8 cellular contexts compared by ENCODE assay signal in the genomic region with DNA sequence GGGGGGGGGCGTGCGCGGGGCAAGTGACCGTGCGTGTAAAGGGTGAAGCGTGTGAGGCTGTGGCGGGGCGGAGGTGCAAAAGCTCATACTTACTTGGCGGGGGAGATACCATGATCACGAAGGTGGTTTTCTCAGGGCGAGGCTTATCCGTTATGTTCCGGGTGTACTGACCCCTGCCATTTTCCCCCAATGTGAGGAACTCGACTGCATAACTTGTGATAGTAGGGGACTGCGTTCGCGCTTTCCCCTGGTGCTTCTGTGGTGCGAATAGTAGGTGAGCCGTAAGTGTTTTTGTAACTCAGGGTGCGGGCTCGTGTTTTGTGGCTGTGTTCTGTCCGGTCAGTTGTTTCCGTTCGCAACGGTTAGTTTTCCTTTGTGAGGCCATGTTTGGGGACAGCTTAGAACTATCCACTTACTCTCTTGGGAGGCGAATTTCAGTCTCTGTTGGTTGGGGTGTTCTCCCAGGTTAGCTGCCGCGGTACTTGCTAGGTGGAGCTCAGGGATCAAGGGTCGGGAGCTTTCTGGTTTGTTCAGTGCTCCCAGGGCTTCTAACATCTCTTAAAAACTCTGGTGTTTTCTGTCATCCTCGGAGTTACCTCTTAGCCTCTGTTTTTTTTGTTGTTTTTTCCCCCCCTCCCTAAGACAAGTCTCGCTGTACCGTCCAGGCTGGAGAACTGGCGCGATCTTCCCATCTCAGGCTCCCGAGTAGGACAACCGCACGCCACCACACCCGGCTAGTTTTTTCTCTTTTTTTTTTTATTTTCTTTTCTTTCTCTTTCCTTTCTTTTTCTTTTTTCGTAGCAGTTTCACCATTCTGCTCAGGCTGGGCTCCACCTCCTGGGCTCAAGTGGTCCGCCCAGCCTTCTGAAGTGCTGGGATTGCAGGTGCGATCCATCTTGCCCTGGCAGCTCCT. TPM values are rescaled to one million over a fixed set of nuclear protein-coding genes. Genes with fewer than 3 reads are reported as not detected.
A peak's percentile ranks its signal among the peaks of the same experiment; 100 is the strongest.
DNase-seq lines count a peak whose midpoint lies in the region; ATAC-seq and TF ChIP-seq lines count a peak whose summit lies in the region.
"Not testable (repeated sequence)": the region's sequence is repeated elsewhere in the genome, so short reads cannot be mapped to it uniquely, and the experiment has no call there.

No MANE protein-coding gene starts in this region.

- not testable (repeated sequence) for H3K9me3 ChIP-seq in H9 (ENCODE audit: control insufficient read depth, low read depth, low read length); MM.1S (replicated peaks; ENCODE audit: insufficient read depth, low read length)

- H3K9me2 ChIP-seq in MM.1S (replicated peaks; ENCODE audit: insufficient read depth, low read length): not testable (repeated sequence)

- not testable (repeated sequence) for H4K20me1 ChIP-seq in H9 (ENCODE audit: control insufficient read depth, insufficient read depth, insufficient read length); MM.1S (ENCODE audit: insufficient read depth, low read length)

- H4K5ac ChIP-seq in H9 (ENCODE audit: insufficient read length, low read depth, low read length): not testable (repeated sequence)

- peak; percentile 88 for ATAC-seq in foreskin keratinocyte
- peak; percentile 90 for ATAC-seq in stimulated activated effector memory CD8-positive, alpha-beta T cell treated with anti-CD3 and anti-CD28 coated beads, Interleukin-12 subunit alpha, Interleukin-12 subunit beta, amount 100 ng/mL, for 72 hours

- H3F3A ChIP-seq in MM.1S (ENCODE audit: insufficient read depth, low read length): not testable (repeated sequence)

- not testable (repeated sequence) for H3K36me3 ChIP-seq in MM.1S (replicated peaks; ENCODE audit: insufficient read depth, low read length)

- H2BK15ac ChIP-seq in H9 (ENCODE audit: low read depth, low read length): not testable (repeated sequence)

- H2BK120ac ChIP-seq in H9 (ENCODE audit: low read depth, low read length, poor library complexity, severe bottlenecking): not testable (repeated sequence)

- not testable (repeated sequence) for H3K27me3 ChIP-seq in H9 (ENCODE audit: insufficient read depth, low read length); MM.1S (replicated peaks; ENCODE audit: insufficient read depth, low read length); foreskin keratinocyte

- H2BK5ac ChIP-seq in H9 (ENCODE audit: insufficient read length, low read length): not testable (repeated sequence)

- H3K4me2 ChIP-seq in H9 (ENCODE audit: insufficient read depth, insufficient read length, low read length) (peak overlapping the region; percentile 5), MM.1S (ENCODE audit: low read depth, low read length) (peak overlapping the region; percentile 54; the same call in 1 of the 2 replicates)

- not testable (repeated sequence) for H3K4ac ChIP-seq in H9 (ENCODE audit: low read depth, low read length)

- not testable (repeated sequence) for H3K23ac ChIP-seq in H9 (ENCODE audit: insufficient read length, low read depth, low read length)

- H3K56ac ChIP-seq in H9 (ENCODE audit: insufficient read length, low read depth, low read length): not testable (repeated sequence)

- H3K27ac ChIP-seq in H9 (ENCODE audit: insufficient read length, low read depth, low read length): peak overlapping the region; percentile 10
- peak overlapping the region; percentile 91 for H3K27ac ChIP-seq in MM.1S (ENCODE audit: low read length)
- H3K27ac ChIP-seq in foreskin keratinocyte: not testable (repeated sequence)

- H3K4me3 ChIP-seq in MM.1S (ENCODE audit: low read length): peak overlapping the region; percentile 49

- not testable (repeated sequence) for H3K79me2 ChIP-seq in H9 (ENCODE audit: insufficient read depth, low read length); MM.1S (ENCODE audit: low read length)

- not testable (repeated sequence) for H3K27me3 Mint-ChIP-seq in H9 (ENCODE audit: low read depth); nephron (ENCODE audit: low read depth)

- not testable (repeated sequence) for H3K18ac ChIP-seq in H9 (ENCODE audit: insufficient read length, low read depth, low read length)

- H2BK20ac ChIP-seq in H9 (ENCODE audit: low read depth, low read length, poor library complexity, severe bottlenecking): not testable (repeated sequence)

- H3K27ac Mint-ChIP-seq in H9 (peak overlapping the region; percentile 98 to 100 (median 99)), nephron (peak overlapping the region; percentile 98 to 100 (median 99))
- H3K27ac Mint-ChIP-seq in stimulated activated effector memory CD8-positive, alpha-beta T cell treated with anti-CD3 and anti-CD28 coated beads, Interleukin-12 subunit alpha, Interleukin-12 subunit beta, amount 100 ng/mL, for 72 hours: peak overlapping the region; percentile 100

- H4K8ac ChIP-seq in H9 (replicated peaks; ENCODE audit: insufficient read length, low read depth, low read length): not testable (repeated sequence)

- not testable (repeated sequence) for H3K36me3 Mint-ChIP-seq in H9 (ENCODE audit: insufficient read depth in 1 of 3, low read depth in 3 of 3); nephron (ENCODE audit: low read depth)
- H3K36me3 Mint-ChIP-seq in stimulated activated effector memory CD8-positive, alpha-beta T cell treated with anti-CD3 and anti-CD28 coated beads, Interleukin-12 subunit alpha, Interleukin-12 subunit beta, amount 100 ng/mL, for 72 hours: peaks cover 18% of the 10 kb centered on the region

- H3K4me3 Mint-ChIP-seq in H9 (peak overlapping the region; percentile 82 to 95), nephron (peak overlapping the region; percentile 94 to 97 (median 96))
- peak overlapping the region; percentile 89 for H3K4me3 Mint-ChIP-seq in stimulated activated effector memory CD8-positive, alpha-beta T cell treated with anti-CD3 and anti-CD28 coated beads, Interleukin-12 subunit alpha, Interleukin-12 subunit beta, amount 100 ng/mL, for 72 hours

- not testable (repeated sequence) for H3K4me1 Mint-ChIP-seq in H9, nephron
- peaks cover 18% of the 10 kb centered on the region for H3K4me1 Mint-ChIP-seq in stimulated activated effector memory CD8-positive, alpha-beta T cell treated with anti-CD3 and anti-CD28 coated beads, Interleukin-12 subunit alpha, Interleukin-12 subunit beta, amount 100 ng/mL, for 72 hours

- not testable (repeated sequence) for H3K79me1 ChIP-seq in H9 (ENCODE audit: insufficient read depth, low read depth, low read length, poor library complexity, severe bottlenecking)

- not testable (repeated sequence) for H2AFZ ChIP-seq in H9 (ENCODE audit: low read length); MM.1S (ENCODE audit: low read length)

- no CpG with 5 or more reads among the region's 41 CpGs for WGBS in H9 (ENCODE audit: extremely low coverage, insufficient read length, low lambda C conversion rate)

- not testable (repeated sequence) for H3T11ph ChIP-seq in H9 (ENCODE audit: low read length)

- H3K4me1 ChIP-seq in H9 (ENCODE audit: insufficient read depth, low read length); MM.1S (ENCODE audit: low read length); foreskin keratinocyte: not testable (repeated sequence)

- not testable (repeated sequence) for H2BK12ac ChIP-seq in H9 (ENCODE audit: insufficient read length, low read depth, low read length)

- not testable (repeated sequence) for H3K23me2 ChIP-seq in H9 (ENCODE audit: insufficient read length, low read depth, low read length, poor library complexity, severe bottlenecking)

- peak overlapping the region; percentile 26 for H3K9ac ChIP-seq in H9 (ENCODE audit: extremely low read depth, insufficient read length, low read length)
- H3K9ac ChIP-seq in MM.1S (ENCODE audit: low read length): peak overlapping the region; percentile 78

- H4K91ac ChIP-seq in H9 (ENCODE audit: insufficient read length, low read depth, low read length): not testable (repeated sequence)

- H3K14ac ChIP-seq in H9 (ENCODE audit: insufficient read depth, low read length): not testable (repeated sequence)

- not testable (repeated sequence) for H3K9me3 Mint-ChIP-seq in H9; nephron; stimulated activated effector memory CD8-positive, alpha-beta T cell treated with anti-CD3 and anti-CD28 coated beads, Interleukin-12 subunit alpha, Interleukin-12 subunit beta, amount 100 ng/mL, for 72 hours

- not testable (repeated sequence) for TF ChIP-seq CTCF in H9 (conservative IDR thresholded peaks at IDR 0.05); MM.1S (IDR thresholded peaks at IDR 0.05; ENCODE audit: low read length); foreskin keratinocyte (conservative IDR thresholded peaks at IDR 0.05); nephron (IDR thresholded peaks at IDR 0.05; ENCODE audit: unreplicated experiment in 3 of 3)

- DNase-seq in GF-D8 (lab: John Stamatoyannopoulos, UW) (peak; percentile 81), H9 (peak; percentile 97), MM.1S (peak; percentile 96), SHP77 treated with DMSO at 0.1 percent for 48 hours (lab: John Stamatoyannopoulos, UW) (peak; percentile 100), foreskin keratinocyte (peak; percentile 98 to 99)
- DNase-seq in activated naive CD4-positive, alpha-beta T cell (lab: John Stamatoyannopoulos, UW): peak; percentile 65 to 80 (median 76)
- peak; percentile 68 to 95 for DNase-seq in stimulated activated effector memory CD8-positive, alpha-beta T cell treated with anti-CD3 and anti-CD28 coated beads, Interleukin-12 subunit alpha, Interleukin-12 subunit beta, amount 100 ng/mL, for 72 hours (ENCODE audit: low spot score in 2 of 2)

- H2AK5ac ChIP-seq in H9 (ENCODE audit: insufficient read length, low read length): not testable (repeated sequence)

RNA-seq across cellular contexts. Expression of a gene that starts 39.3 kb away (rescaled TPM):
- total RNA-seq in H9 (2021): not detected in 2 replicates
- total RNA-seq in foreskin keratinocyte: not detected in 2 replicates
- polyA plus RNA-seq in foreskin keratinocyte: not detected in 2 replicates

RNA-seq across cellular contexts. Expression of a gene that starts 48.7 kb away (rescaled TPM):
- total RNA-seq in H9 (2021) (7.8 and 9.3 TPM in 2 replicates), foreskin keratinocyte (29.0 and 35.8 TPM in 2 replicates)
- 10.3 and 10.7 TPM in 2 replicates for polyA plus RNA-seq in foreskin keratinocyte
